ENCODE assay signal across 1 cellular context in the genomic region with DNA sequence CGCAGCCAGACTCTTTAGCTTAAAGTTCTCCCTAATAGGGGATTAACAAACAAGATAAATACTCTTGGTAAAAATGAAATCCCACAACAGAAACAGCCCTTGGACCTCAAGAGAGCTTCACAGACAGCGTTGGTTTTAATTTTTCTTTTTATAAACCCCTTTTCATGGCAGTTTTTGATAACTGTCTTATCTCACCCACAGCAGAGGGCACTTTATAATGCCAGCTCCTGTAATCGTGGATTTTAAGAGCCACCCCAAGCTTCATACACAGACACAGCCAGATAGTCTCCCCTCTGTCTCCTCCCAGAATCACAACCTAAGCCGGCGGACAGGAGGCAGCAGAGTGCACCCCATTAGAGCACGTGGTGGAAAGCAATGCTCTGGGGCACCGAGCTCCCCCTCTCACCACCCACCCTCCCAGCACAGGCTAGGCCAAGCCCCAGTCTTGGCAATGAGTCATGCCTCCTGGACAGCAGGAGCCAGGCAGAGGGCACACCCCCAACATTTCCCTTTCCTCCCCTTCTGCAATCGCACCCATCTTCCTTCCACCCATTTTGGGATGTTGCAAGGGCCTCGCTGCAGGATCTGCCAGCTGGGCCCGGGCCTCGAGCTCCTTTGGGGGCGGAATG.
TF ChIP-seq lines count a peak whose summit lies in the region.

No MANE protein-coding gene starts in this region.

TF ChIP-seq in HepG2, 621 proteins besides CTCF, POLR2A, EP300 and RAD21 (continued from another document and continues in another):
- no peak for TF ChIP-seq DZIP1 (CRISPR knock-in tag; IDR thresholded peaks at IDR 0.05)
- TF ChIP-seq NBN (conservative IDR thresholded peaks at IDR 0.05) = no peak
- TF ChIP-seq GMEB1 (CRISPR knock-in tag; IDR thresholded peaks at IDR 0.05; ENCODE audit: borderline replicate concordance) = peak; percentile 24; the same call in 1 of the 2 replicates
- TF ChIP-seq ZSCAN5A (CRISPR knock-in tag; IDR thresholded peaks at IDR 0.05; ENCODE audit: borderline replicate concordance) = peak; percentile 53; the same call in 1 of the 2 replicates
- TF ChIP-seq PHF20 (CRISPR knock-in tag; IDR thresholded peaks at IDR 0.05) = 0 out of 2 replicates have a peak, but pooled peaks have one; percentile 35
- TF ChIP-seq ETV5 (CRISPR knock-in tag; IDR thresholded peaks at IDR 0.05; ENCODE audit: borderline replicate concordance) = peak; percentile 45; the same call in 1 of the 2 replicates
- TF ChIP-seq ZNF772 (CRISPR knock-in tag; IDR thresholded peaks at IDR 0.05) = peak; percentile 59
- peak; percentile 96 for TF ChIP-seq FOSL2 (CRISPR knock-in tag; IDR thresholded peaks at IDR 0.05)
- TF ChIP-seq MXD4 (CRISPR knock-in tag; IDR thresholded peaks at IDR 0.05) = peak; percentile 84; the same call in 1 of the 2 replicates
- 0 out of 2 replicates have a peak, but pooled peaks have one; percentile 58 for TF ChIP-seq BCL3 (CRISPR knock-in tag; IDR thresholded peaks at IDR 0.05)
- 0 out of 2 replicates have a peak, but pooled peaks have one; percentile 46 for TF ChIP-seq SNAI1 (CRISPR knock-in tag; IDR thresholded peaks at IDR 0.05; ENCODE audit: borderline replicate concordance)
- no peak for TF ChIP-seq ZNF432 (CRISPR knock-in tag; IDR thresholded peaks at IDR 0.05; ENCODE audit: borderline replicate concordance)
- TF ChIP-seq, protein P1, sequence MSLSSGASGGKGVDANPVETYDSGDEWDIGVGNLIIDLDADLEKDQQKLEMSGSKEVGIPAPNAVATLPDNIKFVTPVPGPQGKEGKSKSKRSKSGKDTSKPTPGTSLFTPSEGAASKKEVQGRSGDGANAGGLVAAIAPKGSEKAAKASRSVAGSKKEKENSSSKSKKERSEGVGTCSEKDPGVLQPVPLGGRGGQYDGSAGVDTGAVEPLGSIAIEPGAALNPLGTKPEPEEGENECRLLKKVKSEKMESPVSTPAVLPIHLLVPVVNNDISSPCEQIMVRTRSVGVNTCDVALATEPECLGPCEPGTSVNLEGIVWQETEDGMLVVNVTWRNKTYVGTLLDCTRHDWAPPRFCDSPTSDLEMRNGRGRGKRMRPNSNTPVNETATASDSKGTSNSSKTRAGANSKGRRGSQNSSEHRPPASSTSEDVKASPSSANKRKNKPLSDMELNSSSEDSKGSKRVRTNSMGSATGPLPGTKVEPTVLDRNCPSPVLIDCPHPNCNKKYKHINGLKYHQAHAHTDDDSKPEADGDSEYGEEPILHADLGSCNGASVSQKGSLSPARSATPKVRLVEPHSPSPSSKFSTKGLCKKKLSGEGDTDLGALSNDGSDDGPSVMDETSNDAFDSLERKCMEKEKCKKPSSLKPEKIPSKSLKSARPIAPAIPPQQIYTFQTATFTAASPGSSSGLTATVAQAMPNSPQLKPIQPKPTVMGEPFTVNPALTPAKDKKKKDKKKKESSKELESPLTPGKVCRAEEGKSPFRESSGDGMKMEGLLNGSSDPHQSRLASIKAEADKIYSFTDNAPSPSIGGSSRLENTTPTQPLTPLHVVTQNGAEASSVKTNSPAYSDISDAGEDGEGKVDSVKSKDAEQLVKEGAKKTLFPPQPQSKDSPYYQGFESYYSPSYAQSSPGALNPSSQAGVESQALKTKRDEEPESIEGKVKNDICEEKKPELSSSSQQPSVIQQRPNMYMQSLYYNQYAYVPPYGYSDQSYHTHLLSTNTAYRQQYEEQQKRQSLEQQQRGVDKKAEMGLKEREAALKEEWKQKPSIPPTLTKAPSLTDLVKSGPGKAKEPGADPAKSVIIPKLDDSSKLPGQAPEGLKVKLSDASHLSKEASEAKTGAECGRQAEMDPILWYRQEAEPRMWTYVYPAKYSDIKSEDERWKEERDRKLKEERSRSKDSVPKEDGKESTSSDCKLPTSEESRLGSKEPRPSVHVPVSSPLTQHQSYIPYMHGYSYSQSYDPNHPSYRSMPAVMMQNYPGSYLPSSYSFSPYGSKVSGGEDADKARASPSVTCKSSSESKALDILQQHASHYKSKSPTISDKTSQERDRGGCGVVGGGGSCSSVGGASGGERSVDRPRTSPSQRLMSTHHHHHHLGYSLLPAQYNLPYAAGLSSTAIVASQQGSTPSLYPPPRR (CRISPR knock-in tag; IDR thresholded peaks at IDR 0.05; ENCODE audit: borderline replicate concordance) = peak; percentile 60; the same call in 1 of the 2 replicates
- TF ChIP-seq ZNF383 (CRISPR knock-in tag; IDR thresholded peaks at IDR 0.05; ENCODE audit: borderline replicate concordance) = 0 out of 2 replicates have a peak, but pooled peaks have one; percentile 70
- TF ChIP-seq RFX1 (IDR thresholded peaks at IDR 0.05) = no peak
- peak; percentile 66; the same call in 1 of the 2 replicates for TF ChIP-seq BHLHE40 (IDR thresholded peaks at IDR 0.05; ENCODE audit: low read length)
- peak; percentile 26 for TF ChIP-seq PCBP2 (optimal IDR thresholded peaks at IDR 0.05; ENCODE audit: low read depth, low read length, poor library complexity, severe bottlenecking)
- no peak for TF ChIP-seq ZNF3 (CRISPR knock-in tag; IDR thresholded peaks at IDR 0.05)
- no peak for TF ChIP-seq SNRNP70 (IDR thresholded peaks at IDR 0.05; ENCODE audit: low read depth, low read length)
- TF ChIP-seq, protein P2, sequence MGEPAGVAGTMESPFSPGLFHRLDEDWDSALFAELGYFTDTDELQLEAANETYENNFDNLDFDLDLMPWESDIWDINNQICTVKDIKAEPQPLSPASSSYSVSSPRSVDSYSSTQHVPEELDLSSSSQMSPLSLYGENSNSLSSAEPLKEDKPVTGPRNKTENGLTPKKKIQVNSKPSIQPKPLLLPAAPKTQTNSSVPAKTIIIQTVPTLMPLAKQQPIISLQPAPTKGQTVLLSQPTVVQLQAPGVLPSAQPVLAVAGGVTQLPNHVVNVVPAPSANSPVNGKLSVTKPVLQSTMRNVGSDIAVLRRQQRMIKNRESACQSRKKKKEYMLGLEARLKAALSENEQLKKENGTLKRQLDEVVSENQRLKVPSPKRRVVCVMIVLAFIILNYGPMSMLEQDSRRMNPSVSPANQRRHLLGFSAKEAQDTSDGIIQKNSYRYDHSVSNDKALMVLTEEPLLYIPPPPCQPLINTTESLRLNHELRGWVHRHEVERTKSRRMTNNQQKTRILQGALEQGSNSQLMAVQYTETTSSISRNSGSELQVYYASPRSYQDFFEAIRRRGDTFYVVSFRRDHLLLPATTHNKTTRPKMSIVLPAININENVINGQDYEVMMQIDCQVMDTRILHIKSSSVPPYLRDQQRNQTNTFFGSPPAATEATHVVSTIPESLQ (CRISPR knock-in tag; conservative IDR thresholded peaks at IDR 0.05) = 0 out of 2 replicates have a peak, but pooled peaks have one; percentile 82
- peak; percentile 68; the same call in 1 of the 2 replicates for TF ChIP-seq ZNF451 (CRISPR knock-in tag; IDR thresholded peaks at IDR 0.05)
- 0 out of 2 replicates have a peak, but pooled peaks have one; percentile 16 for TF ChIP-seq MTA1 (CRISPR knock-in tag; IDR thresholded peaks at IDR 0.05; ENCODE audit: borderline replicate concordance)
- TF ChIP-seq KDM3A (CRISPR knock-in tag; IDR thresholded peaks at IDR 0.05; ENCODE audit: low read depth) = peak; percentile 18; the same call in 1 of the 2 replicates
- peak; percentile 50; the same call in 1 of the 2 replicates for TF ChIP-seq ZNF607 (CRISPR knock-in tag; IDR thresholded peaks at IDR 0.05; ENCODE audit: borderline replicate concordance)
- TF ChIP-seq HINFP (CRISPR knock-in tag; IDR thresholded peaks at IDR 0.05; ENCODE audit: low read depth) = peak; percentile 68; the same call in 1 of the 2 replicates
- 0 out of 2 replicates have a peak, but pooled peaks have one; percentile 65 for TF ChIP-seq ZNF557 (CRISPR knock-in tag; IDR thresholded peaks at IDR 0.05)
- TF ChIP-seq ZNF160 (CRISPR knock-in tag; IDR thresholded peaks at IDR 0.05) = no peak
- TF ChIP-seq ZNF263 (CRISPR knock-in tag; IDR thresholded peaks at IDR 0.05) = no peak
- TF ChIP-seq, protein P3, sequence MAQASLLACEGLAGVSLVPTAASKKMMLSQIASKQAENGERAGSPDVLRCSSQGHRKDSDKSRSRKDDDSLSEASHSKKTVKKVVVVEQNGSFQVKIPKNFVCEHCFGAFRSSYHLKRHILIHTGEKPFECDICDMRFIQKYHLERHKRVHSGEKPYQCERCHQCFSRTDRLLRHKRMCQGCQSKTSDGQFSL (CRISPR knock-in tag; IDR thresholded peaks at IDR 0.05) = peak; percentile 87
- peak; percentile 43 for TF ChIP-seq RXRB (CRISPR knock-in tag; IDR thresholded peaks at IDR 0.05; ENCODE audit: borderline replicate concordance)
- TF ChIP-seq ZNF275 (CRISPR knock-in tag; IDR thresholded peaks at IDR 0.05; ENCODE audit: borderline replicate concordance) = no peak
- 0 out of 2 replicates have a peak, but pooled peaks have one; percentile 20 for TF ChIP-seq ZNF510 (CRISPR knock-in tag; IDR thresholded peaks at IDR 0.05; ENCODE audit: low read depth)
- peak; percentile 23; the same call in 1 of the 2 replicates for TF ChIP-seq PHF21A (CRISPR knock-in tag; IDR thresholded peaks at IDR 0.05)
- no peak for TF ChIP-seq U2AF1 (optimal IDR thresholded peaks at IDR 0.05; ENCODE audit: low read depth, low read length)
- TF ChIP-seq, protein P4, sequence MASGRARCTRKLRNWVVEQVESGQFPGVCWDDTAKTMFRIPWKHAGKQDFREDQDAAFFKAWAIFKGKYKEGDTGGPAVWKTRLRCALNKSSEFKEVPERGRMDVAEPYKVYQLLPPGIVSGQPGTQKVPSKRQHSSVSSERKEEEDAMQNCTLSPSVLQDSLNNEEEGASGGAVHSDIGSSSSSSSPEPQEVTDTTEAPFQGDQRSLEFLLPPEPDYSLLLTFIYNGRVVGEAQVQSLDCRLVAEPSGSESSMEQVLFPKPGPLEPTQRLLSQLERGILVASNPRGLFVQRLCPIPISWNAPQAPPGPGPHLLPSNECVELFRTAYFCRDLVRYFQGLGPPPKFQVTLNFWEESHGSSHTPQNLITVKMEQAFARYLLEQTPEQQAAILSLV (CRISPR knock-in tag; IDR thresholded peaks at IDR 0.05; ENCODE audit: borderline replicate concordance) = peak; percentile 74; the same call in 1 of the 2 replicates
- peak; percentile 69; the same call in 1 of the 2 replicates for TF ChIP-seq SNAPC2 (CRISPR knock-in tag; IDR thresholded peaks at IDR 0.05)
